In genomic region chr3:183099026-183099837, GRCh38 we compare ENCODE assay signal across 8 cellular contexts. TPM values are rescaled to one million over a fixed set of nuclear protein-coding genes. Genes with fewer than 3 reads are reported as not detected.
A peak's percentile ranks its signal among the peaks of the same experiment; 100 is the strongest.
DNase-seq lines count a peak whose midpoint lies in the region; ATAC-seq and TF ChIP-seq lines count a peak whose summit lies in the region.

TSS of gene MCCC1 (minus strand) at chr3:183099496. CDS start at chr3:183099440, 56 bp downstream.

- peak; percentile 99 for DNase-seq in Caco-2
- peak; percentile 94 for DNase-seq in activated CD8-positive, alpha-beta memory T cell treated with anti-CD3 and anti-CD28 coated beads, Interleukin-2, amount 50 U/mL, for 48 hours
- DNase-seq in endothelial cell (ENCODE audit: low spot score), result peak; percentile 96
- peak; percentile 88 to 93 for DNase-seq in mesothelial cell of epicardium (ENCODE audit: low spot score in 2 of 2, unreplicated experiment in 2 of 2)
- peak; percentile 94 to 97 for DNase-seq in stimulated activated CD8-positive, alpha-beta memory T cell treated with anti-CD3 and anti-CD28 coated beads, Interleukin-15, amount 100 ng/mL, for 48 hours (ENCODE audit: low read depth in 2 of 2)

- peaks cover 32% of the 10 kb centered on the region for H3K79me2 ChIP-seq in OCI-LY3 (ENCODE audit: low read length)

- peak; percentile 99 for ATAC-seq in GM21390 (IDR thresholded peaks at IDR 0.05; ENCODE audit: unreplicated experiment)

- H3K27me3 ChIP-seq in Caco-2 (replicated peaks; ENCODE audit: control insufficient read depth, insufficient read depth, low read length) (no peaks in the 10 kb centered on the region), HUES48 (ENCODE audit: control insufficient read depth, insufficient read depth, low read length) (no peaks in the 10 kb centered on the region), OCI-LY3 (ENCODE audit: low read depth, low read length) (no peaks in the 10 kb centered on the region)

- H3K9me3 ChIP-seq in Caco-2 (no peaks in the 10 kb centered on the region), HUES48 (ENCODE audit: control insufficient read depth, insufficient read depth, low read length) (no peaks in the 10 kb centered on the region), OCI-LY3 (ENCODE audit: insufficient read depth, low read length) (no peaks in the 10 kb centered on the region)

- no peak for TF ChIP-seq CTCF in Caco-2 (IDR thresholded peaks at IDR 0.05; ENCODE audit: insufficient read depth in 1 of 2, low read depth in 1 of 2, low read length in 1 of 2, severe bottlenecking in 1 of 2, unreplicated experiment in 1 of 2)
- no peak for TF ChIP-seq CTCF in OCI-LY3 (IDR thresholded peaks at IDR 0.05; ENCODE audit: low read depth, low read length)
- TF ChIP-seq CTCF in endothelial cell (IDR thresholded peaks at IDR 0.05; ENCODE audit: unreplicated experiment), result no peak
- TF ChIP-seq CTCF in mesothelial cell of epicardium (IDR thresholded peaks at IDR 0.05; ENCODE audit: unreplicated experiment), result no peak

- H2AFZ ChIP-seq in OCI-LY3 (ENCODE audit: low read depth, low read length), result peak within 1 kb of the TSS; percentile 69

- H3K36me3 ChIP-seq in Caco-2 (ENCODE audit: control insufficient read depth, insufficient read depth, low read length), result no peaks in the 10 kb centered on the region
- H3K36me3 ChIP-seq in HUES48 (ENCODE audit: control insufficient read depth, insufficient read depth, low read length), result no peaks in the 10 kb centered on the region
- peaks cover 11% of the 10 kb centered on the region for H3K36me3 ChIP-seq in OCI-LY3 (replicated peaks; ENCODE audit: low read depth, low read length)

- intact Hi-C loops in Caco-2 (cut with micrococcal nuclease; ENCODE audit: unreplicated experiment), result loop anchor here (1.0 kb wide), 1 partner anchor 17 kb away; no protein-coding TSS in a partner anchor

- H3K9ac ChIP-seq in HUES48 (ENCODE audit: low read depth, low read length) (peak within 1 kb of the TSS; percentile 81), OCI-LY3 (ENCODE audit: low read length) (peak within 1 kb of the TSS; percentile 77)

- H3K27ac ChIP-seq in HUES48 (ENCODE audit: low read depth, low read length), result peak within 1 kb of the TSS; percentile 70
- H3K27ac ChIP-seq in OCI-LY3 (ENCODE audit: low read length), result peak within 1 kb of the TSS; percentile 64

- H3K9me3 Mint-ChIP-seq in Caco-2 (ENCODE audit: unreplicated experiment), result no peaks in the 10 kb centered on the region
- no peaks in the 10 kb centered on the region for H3K9me3 Mint-ChIP-seq in endothelial cell (ENCODE audit: unreplicated experiment)
- no peaks in the 10 kb centered on the region for H3K9me3 Mint-ChIP-seq in mesothelial cell of epicardium

- peak within 1 kb of the TSS; percentile 100 for H3K27ac Mint-ChIP-seq in Caco-2 (ENCODE audit: unreplicated experiment)
- peak within 1 kb of the TSS; percentile 95 for H3K27ac Mint-ChIP-seq in endothelial cell (ENCODE audit: unreplicated experiment)
- peak within 1 kb of the TSS; percentile 93 for H3K27ac Mint-ChIP-seq in mesothelial cell of epicardium

- H3K4me1 ChIP-seq in Caco-2, result peaks cover 10% of the 10 kb centered on the region; the same call in 1 of the 2 replicates
- H3K4me1 ChIP-seq in HUES48 (ENCODE audit: control insufficient read depth, insufficient read depth, low read length), result peaks cover 13% of the 10 kb centered on the region
- peaks cover 13% of the 10 kb centered on the region for H3K4me1 ChIP-seq in OCI-LY3 (ENCODE audit: low read length)

- no peaks in the 10 kb centered on the region for H4K20me1 ChIP-seq in OCI-LY3 (ENCODE audit: insufficient read depth, low read length)

- H3K4me1 Mint-ChIP-seq in Caco-2 (ENCODE audit: low read depth, unreplicated experiment) (peaks cover 13% of the 10 kb centered on the region), endothelial cell (ENCODE audit: unreplicated experiment) (peaks cover 17% of the 10 kb centered on the region), mesothelial cell of epicardium (peaks cover 44% of the 10 kb centered on the region)

- TSS peak; percentile 56 for BruUV-seq in Caco-2 (replicated peaks; lab: Mats Ljungman, UMichigan)

- H3K36me3 Mint-ChIP-seq in Caco-2 (ENCODE audit: insufficient read depth, unreplicated experiment), result peaks cover 24% of the 10 kb centered on the region
- H3K36me3 Mint-ChIP-seq in endothelial cell (ENCODE audit: low read depth, unreplicated experiment), result peaks cover 3% of the 10 kb centered on the region
- peaks cover 16% of the 10 kb centered on the region for H3K36me3 Mint-ChIP-seq in mesothelial cell of epicardium

- H3K4me3 ChIP-seq in Caco-2 (ENCODE audit: low read depth, low read length) (peak within 1 kb of the TSS; percentile 92), HUES48 (ENCODE audit: low read depth, low read length) (peak within 1 kb of the TSS; percentile 91), OCI-LY3 (ENCODE audit: low read length) (peak within 1 kb of the TSS; percentile 87)

- H3K27me3 Mint-ChIP-seq in Caco-2 (ENCODE audit: insufficient read depth, unreplicated experiment) (no peaks in the 10 kb centered on the region), endothelial cell (ENCODE audit: unreplicated experiment) (no peaks in the 10 kb centered on the region), mesothelial cell of epicardium (ENCODE audit: low read depth) (no peaks in the 10 kb centered on the region)

- H3K4me3 Mint-ChIP-seq in Caco-2 (ENCODE audit: unreplicated experiment) (peak within 1 kb of the TSS; percentile 98), endothelial cell (ENCODE audit: unreplicated experiment) (peak within 1 kb of the TSS; percentile 94), mesothelial cell of epicardium (peak within 1 kb of the TSS; percentile 95)

- CTCF ChIA-PET in Caco-2 (lab: Charles Lee), result interaction anchor here (0.5 to 1.1 kb wide), 2 partner anchors 13 to 1019 kb away, joined by 3 to 5 read pairs; no protein-coding TSS in a partner anchor

- H3K4me2 ChIP-seq in OCI-LY3 (ENCODE audit: low read length), result peak within 1 kb of the TSS; percentile 88

- POLR2A ChIA-PET in Caco-2 (lab: Charles Lee), result no interaction called here

RNA-seq across cellular contexts. Expression of gene MCCC1, which starts in this region (rescaled TPM):
- total RNA-seq in Caco-2 (2022) (26.2 and 42.8 TPM in 2 replicates), endothelial cell (ENCODE audit: unreplicated experiment) (19.8 TPM), mesothelial cell of epicardium (36.4 to 39.0 TPM (median 37.3 TPM) in 3 replicates)

Comparison
In these comparisons a context has a peak if more than half of its experiments do, and no peak if none do; other contexts are left out.
1. Peak in every context shown above with its lines: DNase-seq, ATAC-seq, H3K4me3 ChIP-seq and H3K27ac ChIP-seq.